29 cellular contexts compared by ENCODE assay signal in the genomic region with DNA sequence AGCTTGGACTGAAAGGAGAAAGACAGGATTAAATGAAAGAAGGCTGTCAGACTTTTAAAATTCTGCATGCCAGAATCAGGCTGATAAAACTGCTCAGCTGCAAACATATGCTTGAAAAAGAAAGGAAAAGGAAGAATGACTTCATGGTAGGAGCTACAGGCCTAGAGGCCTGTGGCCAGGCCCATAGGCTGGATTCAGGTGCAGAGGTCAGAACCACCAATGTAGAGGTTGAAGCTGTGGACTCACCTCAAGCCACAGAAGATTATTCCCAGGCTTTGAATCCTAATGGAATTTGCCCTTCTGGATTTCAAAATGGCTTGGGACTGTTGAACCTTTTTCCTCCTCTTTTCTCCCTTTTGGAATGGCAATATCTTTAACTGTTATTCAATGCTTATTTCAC.
"Had no signal": no experiment of that assay in that cellular context is flagged by ENCODE, and none has a peak within 500 bp of the region (broad histone marks: within the 10 kb centered on the region; RNA-seq: fewer than 3 reads in every experiment).

No MANE protein-coding gene starts in this region.

- H3K27me3 Mint-ChIP-seq: activated B cell treated with CpG ODN at 0.5 μM for 24 hours; activated CD4-positive, alpha-beta memory T cell treated with anti-CD3 and anti-CD28 coated beads for 36 hours; activated naive CD4-positive, alpha-beta T cell treated with anti-CD3 and anti-CD28 coated beads, Interleukin-2, amount 50 U/mL, for 24 hours; activated naive CD8-positive, alpha-beta T cell treated with anti-CD3 and anti-CD28 coated beads for 36 hours; activated naive CD8-positive, alpha-beta T cell treated with anti-CD3 and anti-CD28 coated beads, Interleukin-2, amount 50 U/mL, for 24 hours; activated T-cell treated with anti-CD3 and anti-CD28 coated beads, Interleukin-2, amount 50 U/mL, for 24 hours; activated T-helper 17 cell treated with anti-CD3 and anti-CD28 coated beads, Interleukin-2, amount 50 U/mL, for 72 hours had no signal

- H3K27ac Mint-ChIP-seq: activated B cell treated with CpG ODN at 0.5 μM for 24 hours; activated CD4-positive, alpha-beta memory T cell treated with anti-CD3 and anti-CD28 coated beads for 36 hours; activated CD8-positive, alpha-beta T cell treated with anti-CD3 and anti-CD28 coated beads, Interleukin-2, amount 10 ng/mL, durations not matched to agents 7 days and 5 days; activated naive CD4-positive, alpha-beta T cell treated with anti-CD3 and anti-CD28 coated beads for 36 hours; activated naive CD4-positive, alpha-beta T cell treated with anti-CD3 and anti-CD28 coated beads, Interleukin-2, amount 50 U/mL, for 24 hours; activated naive CD8-positive, alpha-beta T cell treated with anti-CD3 and anti-CD28 coated beads for 36 hours; activated naive CD8-positive, alpha-beta T cell treated with anti-CD3 and anti-CD28 coated beads, Interleukin-2, amount 50 U/mL, for 24 hours; activated T-cell treated with anti-CD3 and anti-CD28 coated beads, Interleukin-2, amount 50 U/mL, for 24 hours; activated T-helper 17 cell treated with anti-CD3 and anti-CD28 coated beads, Interleukin-2, amount 50 U/mL, for 72 hours had no signal

- H3K4me1 Mint-ChIP-seq: activated B cell treated with CpG ODN at 0.5 μM for 24 hours; activated naive CD4-positive, alpha-beta T cell treated with anti-CD3 and anti-CD28 coated beads, Interleukin-2, amount 50 U/mL, for 24 hours; activated naive CD8-positive, alpha-beta T cell treated with anti-CD3 and anti-CD28 coated beads for 36 hours; activated naive CD8-positive, alpha-beta T cell treated with anti-CD3 and anti-CD28 coated beads, Interleukin-2, amount 50 U/mL, for 24 hours; activated T-helper 17 cell treated with anti-CD3 and anti-CD28 coated beads, Interleukin-2, amount 50 U/mL, for 72 hours had no signal

- H3K36me3 ChIP-seq: adrenal gland had no signal

- H3K27ac ChIP-seq: adrenal gland, body of pancreas, esophagus muscularis mucosa, foreskin keratinocyte, gastrocnemius medialis, heart left ventricle had no signal

- H3K9me3 Mint-ChIP-seq: activated CD4-positive, alpha-beta memory T cell treated with anti-CD3 and anti-CD28 coated beads for 36 hours; activated naive CD4-positive, alpha-beta T cell treated with anti-CD3 and anti-CD28 coated beads, Interleukin-2, amount 50 U/mL, for 24 hours; activated naive CD8-positive, alpha-beta T cell treated with anti-CD3 and anti-CD28 coated beads for 36 hours; activated naive CD8-positive, alpha-beta T cell treated with anti-CD3 and anti-CD28 coated beads, Interleukin-2, amount 50 U/mL, for 24 hours; activated T-cell treated with anti-CD3 and anti-CD28 coated beads, Interleukin-2, amount 50 U/mL, for 24 hours; activated T-helper 17 cell treated with anti-CD3 and anti-CD28 coated beads, Interleukin-2, amount 50 U/mL, for 72 hours had no signal

- H3K27me3 ChIP-seq: adrenal gland, body of pancreas, esophagus muscularis mucosa, foreskin keratinocyte, gastrocnemius medialis, heart left ventricle had no signal

- H3K4me3 ChIP-seq: adrenal gland, body of pancreas, esophagus muscularis mucosa, gastrocnemius medialis, heart left ventricle had no signal

- DNase-seq: activated B cell treated with CpG ODN at 0.5 μM for 24 hours; activated CD4-positive, alpha-beta memory T cell treated with anti-CD3 and anti-CD28 coated beads for 36 hours; activated CD4-positive, alpha-beta T cell treated with anti-CD3 and anti-CD28 coated beads for 48 hours; activated CD8-positive, alpha-beta memory T cell treated with anti-CD3 and anti-CD28 coated beads, Interleukin-2, amount 50 U/mL, for 48 hours; activated CD8-positive, alpha-beta T cell treated with anti-CD3 and anti-CD28 coated beads, Interleukin-2, amount 10 ng/mL, durations not matched to agents 7 days and 5 days; activated effector memory CD4-positive, alpha-beta T cell treated with Interleukin-2 at 50 U/mL for 16 hours; activated gamma-delta T cell treated with Interleukin-2 at 50 U/mL for 16 hours; activated naive CD4-positive, alpha-beta T cell treated with anti-CD3 and anti-CD28 coated beads for 36 hours; activated naive CD8-positive, alpha-beta T cell treated with anti-CD3 and anti-CD28 coated beads for 36 hours; activated naive CD8-positive, alpha-beta T cell treated with anti-CD3 and anti-CD28 coated beads, Interleukin-2, amount 50 U/mL, for 24 hours; activated T-cell treated with anti-CD3 and anti-CD28 coated beads for 4 hours; activated T-cell treated with anti-CD3 and anti-CD28 coated beads, Interleukin-2, amount 50 U/mL, for 24 hours; adrenal gland; amygdala; aorta; body of pancreas; caudate nucleus; cortex of kidney; dermis blood vessel endothelial cell; effector CD4-positive, alpha-beta T cell; foreskin keratinocyte; gastrocnemius medialis; glutamatergic neuron; heart left ventricle; T-helper 2 cell had no signal

- H3K4me3 Mint-ChIP-seq: activated B cell treated with CpG ODN at 0.5 μM for 24 hours; activated CD4-positive, alpha-beta memory T cell treated with anti-CD3 and anti-CD28 coated beads for 36 hours; activated CD8-positive, alpha-beta T cell treated with anti-CD3 and anti-CD28 coated beads, Interleukin-2, amount 10 ng/mL, durations not matched to agents 7 days and 5 days; activated naive CD4-positive, alpha-beta T cell treated with anti-CD3 and anti-CD28 coated beads for 36 hours; activated naive CD4-positive, alpha-beta T cell treated with anti-CD3 and anti-CD28 coated beads, Interleukin-2, amount 50 U/mL, for 24 hours; activated naive CD8-positive, alpha-beta T cell treated with anti-CD3 and anti-CD28 coated beads for 36 hours; activated naive CD8-positive, alpha-beta T cell treated with anti-CD3 and anti-CD28 coated beads, Interleukin-2, amount 50 U/mL, for 24 hours; activated T-cell treated with anti-CD3 and anti-CD28 coated beads, Interleukin-2, amount 50 U/mL, for 24 hours; activated T-helper 17 cell treated with anti-CD3 and anti-CD28 coated beads, Interleukin-2, amount 50 U/mL, for 72 hours had no signal

- H3K9me3 ChIP-seq: adrenal gland, body of pancreas, gastrocnemius medialis had no signal

- ATAC-seq: activated CD4-positive, CD25-positive, alpha-beta regulatory T cell treated with anti-CD3 and anti-CD28 coated beads, Interleukin-2, amount 50 U/mL, for 24 hours; activated CD8-positive, alpha-beta T cell treated with anti-CD3 and anti-CD28 coated beads, Interleukin-2, amount 10 ng/mL, durations not matched to agents 7 days and 5 days; activated naive CD8-positive, alpha-beta T cell treated with anti-CD3 and anti-CD28 coated beads, Interleukin-2, amount 50 U/mL, for 24 hours; activated T-helper 17 cell treated with anti-CD3 and anti-CD28 coated beads, Interleukin-2, amount 50 U/mL, for 72 hours; body of pancreas; foreskin keratinocyte; gastrocnemius medialis; heart left ventricle had no signal
